ENCODE assay signal across 29 cellular contexts in genomic region chr6:24253360-24253759, GRCh38.
"Had no signal": no experiment of that assay in that cellular context is flagged by ENCODE, and none has a peak within 500 bp of the region (broad histone marks: within the 10 kb centered on the region; RNA-seq: fewer than 3 reads in every experiment).

No MANE protein-coding gene starts in this region.

- H3K36me3 Mint-ChIP-seq: natural killer cell; stimulated activated naive B cell treated with anti-CD40 and anti-IgM and Interleukin-4, amounts not matched to agents 10 μg/mL and 1 μg/mL and 100 μg/mL, for 72 hours had no signal

- H3K9me3 ChIP-seq: lower lobe of right lung, pancreas, prostate gland, testis, thyroid gland, transverse colon, upper lobe of left lung, vagina had no signal

- H3K27ac Mint-ChIP-seq: naive B cell; natural killer cell; nephron progenitor cell; stimulated activated naive B cell treated with anti-CD40 and anti-IgM and Interleukin-4, amounts not matched to agents 10 μg/mL and 1 μg/mL and 100 μg/mL, for 72 hours had no signal

- H3K4me1 ChIP-seq: lower lobe of right lung, prostate gland, stomach, testis, transverse colon, upper lobe of left lung, vagina had no signal

- H3K4me3 ChIP-seq: hepatocyte, lower lobe of right lung, pancreas, prostate gland, skin epidermis, stomach, testis, thyroid gland, transverse colon, upper lobe of left lung, vagina had no signal

- H3K4me1 Mint-ChIP-seq: naive B cell, natural killer cell, nephron progenitor cell had no signal

- H3K4me3 Mint-ChIP-seq: naive B cell; natural killer cell; nephron progenitor cell; stimulated activated naive B cell treated with anti-CD40 and anti-IgM and Interleukin-4, amounts not matched to agents 10 μg/mL and 1 μg/mL and 100 μg/mL, for 72 hours had no signal

- ATAC-seq: left lobe of liver; lower lobe of right lung; natural killer cell; pancreas; right cardiac atrium; sciatic nerve; stimulated activated naive B cell treated with anti-CD40 and anti-IgM and Interleukin-4, amounts not matched to agents 10 μg/mL and 1 μg/mL and 100 μg/mL, for 72 hours; stimulated activated naive CD8-positive, alpha-beta T cell treated with anti-CD3 and anti-CD28 coated beads, Interleukin-15, Interleukin-2, amounts not matched to agents 100 U/mL and 50 U/mL, for 24 hours had no signal

- DNase-seq: islet precursor cell; lower lobe of right lung; mammary epithelial cell; mesenchymal stem cell; naive B cell; natural killer cell; nephron progenitor cell; nucleus accumbens; pancreas; posterior cingulate gyrus; retina; right cardiac atrium; stimulated activated CD4-positive, alpha-beta T cell treated with anti-CD3 and anti-CD28 coated beads, Interleukin-12 subunit alpha, Interleukin-12 subunit beta, amount 100 ng/mL, for 4 hours; stimulated activated CD4-positive, alpha-beta T cell treated with anti-CD3 and anti-CD28 coated beads, Interleukin-15, amount 100 ng/mL, for 24 hours; stimulated activated CD4-positive, alpha-beta T cell treated with anti-CD3 and anti-CD28 coated beads, Interleukin-2, amount 100 ng/mL, for 24 hours; stimulated activated CD4-positive, alpha-beta T cell treated with anti-CD3 and anti-CD28 coated beads, Interleukin-4, amount 100 ng/mL, for 1 hour; stimulated activated naive B cell treated with anti-CD40 and anti-IgM and Interleukin-4, amounts not matched to agents 10 μg/mL and 1 μg/mL and 100 μg/mL, for 72 hours; stimulated activated naive CD8-positive, alpha-beta T cell treated with anti-CD3 and anti-CD28 coated beads, Interleukin-15, Interleukin-2, amounts not matched to agents 100 U/mL and 50 U/mL, for 24 hours; stomach; testis; thyroid gland; transverse colon; upper lobe of left lung had no signal

- H3K4me2 ChIP-seq: hepatocyte had no signal

- H3K36me3 ChIP-seq: lower lobe of right lung, pancreas, prostate gland, stomach, thyroid gland, transverse colon, upper lobe of left lung, vagina had no signal

- H3K27me3 ChIP-seq: hepatocyte, pancreas, stomach, testis, thyroid gland, transverse colon, upper lobe of left lung, vagina had no signal

- H3K27ac ChIP-seq: hepatocyte, lower lobe of right lung, pancreas, prostate gland, skin epidermis, stomach, testis, thyroid gland, transverse colon, upper lobe of left lung, vagina had no signal

- H2AFZ ChIP-seq: hepatocyte had no signal

- H3K79me2 ChIP-seq: hepatocyte had no signal
